21 cellular contexts compared by ENCODE assay signal in the genomic region with DNA sequence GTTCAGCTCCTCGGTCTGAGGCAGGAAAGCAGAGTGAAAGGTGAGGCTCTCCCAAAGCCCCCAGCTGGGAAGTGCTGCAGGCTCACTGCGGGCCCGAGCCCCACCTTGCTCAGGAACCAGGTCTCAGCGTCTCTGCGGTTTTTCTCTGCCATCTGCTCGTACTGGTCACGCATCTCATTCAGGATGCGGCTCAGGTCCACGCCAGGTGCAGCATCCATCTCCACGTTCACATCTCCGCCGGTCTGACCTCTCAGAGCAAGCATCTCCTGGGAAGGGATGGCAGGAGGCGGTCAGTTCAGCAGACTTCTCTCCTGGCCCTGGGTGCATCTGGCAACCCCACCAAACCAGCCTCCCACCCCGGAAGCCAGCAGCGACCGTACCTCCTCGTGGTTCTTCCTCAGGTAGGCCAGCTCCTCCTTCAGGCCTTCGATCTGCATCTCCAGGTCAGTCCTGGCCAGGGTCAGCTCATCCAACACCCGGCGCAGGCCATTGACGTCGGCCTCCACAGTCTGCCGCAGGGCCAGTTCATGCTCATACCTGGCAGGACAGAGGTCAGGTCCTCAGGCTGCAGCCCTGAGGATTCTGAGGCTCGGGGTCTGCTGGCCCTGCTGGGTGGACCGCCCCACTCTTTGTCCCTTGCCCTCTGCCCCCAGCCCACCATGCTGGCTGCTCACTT. TPM values are rescaled to one million over a fixed set of nuclear protein-coding genes. Genes with fewer than 3 reads are reported as not detected.
"Had no signal": no experiment of that assay in that cellular context is flagged by ENCODE, and none has a peak within 500 bp of the region (broad histone marks: within the 10 kb centered on the region; RNA-seq: fewer than 3 reads in every experiment).

No MANE protein-coding gene starts in this region.

- H3K4me3 ChIP-seq: SK-N-MC had no signal

- DNase-seq: activated CD4-positive, alpha-beta memory T cell treated with anti-CD3 and anti-CD28 coated beads for 36 hours; activated CD4-positive, alpha-beta T cell treated with anti-CD3 and anti-CD28 coated beads, Interleukin-2, amount 10 ng/mL, durations not matched to agents 7 days and 5 days; activated CD4-positive, CD25-positive, alpha-beta regulatory T cell; activated CD8-positive, alpha-beta memory T cell treated with anti-CD3 and anti-CD28 coated beads for 24 hours; activated gamma-delta T cell treated with Interleukin-2 at 50 U/mL for 16 hours; activated naive CD4-positive, alpha-beta T cell treated with anti-CD3 and anti-CD28 coated beads, Interleukin-2, amount 10 ng/mL, durations not matched to agents 7 days and 5 days; activated naive CD8-positive, alpha-beta T cell treated with anti-CD3 and anti-CD28 coated beads for 36 hours; activated T-cell treated with anti-CD3 and anti-CD28 coated beads, Interleukin-2, amount 50 U/mL, for 4 hours; central memory CD4-positive, alpha-beta T cell; Kasumi-1; KBM-7; NCI-H1048; NCI-H2029; NCI-H510A treated with DMSO at 0.1 percent for 48 hours; NCI-H69; T-cell; T-helper 2 cell; T1000 had no signal

- H3K27ac ChIP-seq: SK-N-MC, VCaP had no signal

RNA-seq across cellular contexts. Expression of gene KRT16, which starts 1.5 kb away (rescaled TPM):
- total RNA-seq: activated CD4-positive, alpha-beta memory T cell treated with anti-CD3 and anti-CD28 coated beads for 36 hours; activated CD4-positive, alpha-beta T cell treated with anti-CD3 and anti-CD28 coated beads, Interleukin-2, amount 10 ng/mL, durations not matched to agents 7 days and 5 days; activated naive CD8-positive, alpha-beta T cell treated with anti-CD3 and anti-CD28 coated beads for 36 hours; activated T-cell treated with anti-CD3 and anti-CD28 coated beads, Interleukin-2, amount 50 U/mL, for 4 hours; T-cell had no signal

RNA-seq across cellular contexts. Expression of gene KRT17, which starts 13.3 kb away (rescaled TPM):
- total RNA-seq: activated CD4-positive, alpha-beta memory T cell treated with anti-CD3 and anti-CD28 coated beads for 36 hours; activated naive CD8-positive, alpha-beta T cell treated with anti-CD3 and anti-CD28 coated beads for 36 hours; activated T-cell treated with anti-CD3 and anti-CD28 coated beads, Interleukin-2, amount 50 U/mL, for 4 hours; T-cell had no signal

RNA-seq across cellular contexts. Expression of gene KRT14, which starts 24.4 kb away (rescaled TPM):
- total RNA-seq: activated CD4-positive, alpha-beta memory T cell treated with anti-CD3 and anti-CD28 coated beads for 36 hours; activated CD4-positive, alpha-beta T cell treated with anti-CD3 and anti-CD28 coated beads, Interleukin-2, amount 10 ng/mL, durations not matched to agents 7 days and 5 days; activated naive CD8-positive, alpha-beta T cell treated with anti-CD3 and anti-CD28 coated beads for 36 hours; activated T-cell treated with anti-CD3 and anti-CD28 coated beads, Interleukin-2, amount 50 U/mL, for 4 hours; T-cell had no signal

RNA-seq across cellular contexts. Expression of gene KRT9, which starts 39.2 kb away (rescaled TPM):
- total RNA-seq: activated CD4-positive, alpha-beta memory T cell treated with anti-CD3 and anti-CD28 coated beads for 36 hours; activated CD4-positive, alpha-beta T cell treated with anti-CD3 and anti-CD28 coated beads, Interleukin-2, amount 10 ng/mL, durations not matched to agents 7 days and 5 days; activated naive CD8-positive, alpha-beta T cell treated with anti-CD3 and anti-CD28 coated beads for 36 hours; activated T-cell treated with anti-CD3 and anti-CD28 coated beads, Interleukin-2, amount 50 U/mL, for 4 hours; T-cell had no signal
- polyA plus RNA-seq: adipose tissue had no signal
